In genomic region chr5:139848508-139849100, GRCh38 we compare ENCODE assay signal across 9 cellular contexts. TPM values are rescaled to one million over a fixed set of nuclear protein-coding genes. Genes with fewer than 3 reads are reported as not detected.
DNase-seq lines count a peak whose midpoint lies in the region; ATAC-seq and TF ChIP-seq lines count a peak whose summit lies in the region.
"Had no signal": no experiment of that assay in that cellular context is flagged by ENCODE, and none has a peak within 500 bp of the region (broad histone marks: within the 10 kb centered on the region; RNA-seq: fewer than 3 reads in every experiment).

No MANE protein-coding gene starts in this region.

- H3K27ac Mint-ChIP-seq in CD8-positive, alpha-beta T cell, result peak overlapping the region; percentile 86
- no peak overlapping the region for H3K27ac Mint-ChIP-seq in activated naive CD4-positive, alpha-beta T cell treated with anti-CD3 and anti-CD28 coated beads for 36 hours

- peak overlapping the region; percentile 82 for H3K4me3 Mint-ChIP-seq in CD8-positive, alpha-beta T cell
- peak overlapping the region; percentile 62 for H3K4me3 Mint-ChIP-seq in activated naive CD4-positive, alpha-beta T cell treated with anti-CD3 and anti-CD28 coated beads for 36 hours

- peak overlapping the region; percentile 70 for H3K4me3 ChIP-seq in CD8-positive, alpha-beta T cell (ENCODE audit: low read depth, low read length)
- H3K4me3 ChIP-seq in iPS-18a (ENCODE audit: low read length), result peak overlapping the region; percentile 52

- H3K36me3 ChIP-seq in CD8-positive, alpha-beta T cell (ENCODE audit: insufficient read depth, low read length), result no peaks in the 10 kb centered on the region
- H3K36me3 ChIP-seq in iPS-18a (ENCODE audit: control insufficient read depth, low read depth, low read length), result no peaks in the 10 kb centered on the region

- H3K9me3 ChIP-seq in CD8-positive, alpha-beta T cell (ENCODE audit: low read length), result no peaks in the 10 kb centered on the region
- H3K9me3 ChIP-seq in iPS-18a (ENCODE audit: control insufficient read depth, low read depth, low read length), result no peaks in the 10 kb centered on the region

- DNase-seq in CD8-positive, alpha-beta T cell, result peak in 2 of 7 experiments; percentile 34 to 54
- peak; percentile 31 for DNase-seq in activated naive CD4-positive, alpha-beta T cell treated with anti-CD3 and anti-CD28 coated beads for 36 hours
- DNase-seq in stimulated activated CD4-positive, alpha-beta T cell treated with anti-CD3 and anti-CD28 coated beads, Interleukin-2, amount 100 ng/mL, for 4 hours (ENCODE audit: low read depth), result peak; percentile 31
- DNase-seq in AG08396 (ENCODE audit: low spot score), result no peak
- no peak for DNase-seq in GDM1 (lab: John Stamatoyannopoulos, UW)
- DNase-seq in NOMO-1 treated with dmso at 0.1 percent for 144 hours (lab: John Stamatoyannopoulos, UW; ENCODE audit: unreplicated experiment), result no peak

- H3K27me3 ChIP-seq in CD8-positive, alpha-beta T cell (ENCODE audit: insufficient read depth, low read length), result no peaks in the 10 kb centered on the region
- peaks cover 53% of the 10 kb centered on the region for H3K27me3 ChIP-seq in iPS-18a (ENCODE audit: control insufficient read depth, insufficient read depth, low read length)

- H3K27ac ChIP-seq in CD8-positive, alpha-beta T cell (ENCODE audit: low read depth, low read length), result peak overlapping the region; percentile 76
- no peak overlapping the region for H3K27ac ChIP-seq in iPS-18a (ENCODE audit: low read length)

- H3K9ac ChIP-seq in iPS-18a (ENCODE audit: low read length), result no peak overlapping the region

- CTCF ChIA-PET in CD8-positive, alpha-beta T cell (lab: Charles Lee), result no interaction called here
- CTCF ChIA-PET in activated naive CD4-positive, alpha-beta T cell treated with anti-CD3 and anti-CD28 coated beads for 36 hours (lab: Charles Lee), result interaction anchor here (0.6 to 4.0 kb wide), 7 partner anchors 14 to 138 kb away, joined by 3 to 31 read pairs (median 11); no protein-coding TSS in a partner anchor

- peaks cover 15% of the 10 kb centered on the region for H3K27me3 Mint-ChIP-seq in CD8-positive, alpha-beta T cell (ENCODE audit: low read depth)
- peaks cover 16% of the 10 kb centered on the region for H3K27me3 Mint-ChIP-seq in activated naive CD4-positive, alpha-beta T cell treated with anti-CD3 and anti-CD28 coated beads for 36 hours (ENCODE audit: low read depth)

- intact Hi-C loops in CD8-positive, alpha-beta T cell (cut with DNase I, micrococcal nuclease), result loop anchor here (1.0 to 10.0 kb wide), 8 partner anchors 61 to 556 kb away; partner anchors contain the start of genes CYSTM1 (in 1 of the 2), MATR3 (in 1 of the 2), PAIP2 (in 1 of the 2) and UBE2D2 (in 1 of the 2)
- intact Hi-C loops in activated naive CD4-positive, alpha-beta T cell treated with anti-CD3 and anti-CD28 coated beads for 36 hours (cut with micrococcal nuclease), result loop anchor here (2.0 to 10.0 kb wide), 2 partner anchors 16 to 306 kb away; no protein-coding TSS in a partner anchor

- H3K4me1 Mint-ChIP-seq in CD8-positive, alpha-beta T cell (ENCODE audit: low read depth), result peaks cover 17% of the 10 kb centered on the region
- H3K4me1 Mint-ChIP-seq in activated naive CD4-positive, alpha-beta T cell treated with anti-CD3 and anti-CD28 coated beads for 36 hours (ENCODE audit: low read depth), result peaks cover 5% of the 10 kb centered on the region

- no peaks in the 10 kb centered on the region for H3K36me3 Mint-ChIP-seq in CD8-positive, alpha-beta T cell
- H3K36me3 Mint-ChIP-seq in activated naive CD4-positive, alpha-beta T cell treated with anti-CD3 and anti-CD28 coated beads for 36 hours (ENCODE audit: low read depth), result no peaks in the 10 kb centered on the region

- ATAC-seq in CD8-positive, alpha-beta T cell, result peak; percentile 23
- peak; percentile 16 for ATAC-seq in HG03045 (IDR thresholded peaks at IDR 0.05; ENCODE audit: unreplicated experiment)

- no peak for TF ChIP-seq CTCF in CD8-positive, alpha-beta T cell (IDR thresholded peaks at IDR 0.05)

- H3K4me1 ChIP-seq in CD8-positive, alpha-beta T cell (ENCODE audit: insufficient read depth, low read length), result no peaks in the 10 kb centered on the region
- H3K4me1 ChIP-seq in iPS-18a (ENCODE audit: control insufficient read depth, low read depth, low read length), result no peaks in the 10 kb centered on the region

- H3K9me3 Mint-ChIP-seq in CD8-positive, alpha-beta T cell, result no peaks in the 10 kb centered on the region
- H3K9me3 Mint-ChIP-seq in activated naive CD4-positive, alpha-beta T cell treated with anti-CD3 and anti-CD28 coated beads for 36 hours, result no peaks in the 10 kb centered on the region

- POLR2A ChIA-PET in CD8-positive, alpha-beta T cell (lab: Charles Lee), result interaction anchor here (0.6 to 1.7 kb wide), 3 partner anchors 61 to 1952 kb away, joined by 3 to 4 read pairs (median 4); partner anchors contain the start of gene MATR3

RNA-seq across cellular contexts. Expression of gene PSD2, which starts 53.0 kb away (rescaled TPM):
- under 1 TPM; 0.17 to 0.30 TPM for total RNA-seq in CD8-positive, alpha-beta T cell
- total RNA-seq in activated naive CD4-positive, alpha-beta T cell treated with anti-CD3 and anti-CD28 coated beads for 36 hours, result not detected
- total RNA-seq: dermis microvascular lymphatic vessel endothelial cell had no signal

Comparison
In these comparisons a context has a peak if more than half of its experiments do, and no peak if none do; other contexts are left out.
1. DNase-seq: peak in activated naive CD4-positive, alpha-beta T cell treated with anti-CD3 and anti-CD28 coated beads for 36 hours (single experiment) and stimulated activated CD4-positive, alpha-beta T cell treated with anti-CD3 and anti-CD28 coated beads, Interleukin-2, amount 100 ng/mL, for 4 hours (single experiment); none in AG08396 (single experiment), GDM1 (single experiment) and NOMO-1 treated with dmso at 0.1 percent for 144 hours (single experiment).